ENCODE assay signal across 1 cellular context in the genomic region with DNA sequence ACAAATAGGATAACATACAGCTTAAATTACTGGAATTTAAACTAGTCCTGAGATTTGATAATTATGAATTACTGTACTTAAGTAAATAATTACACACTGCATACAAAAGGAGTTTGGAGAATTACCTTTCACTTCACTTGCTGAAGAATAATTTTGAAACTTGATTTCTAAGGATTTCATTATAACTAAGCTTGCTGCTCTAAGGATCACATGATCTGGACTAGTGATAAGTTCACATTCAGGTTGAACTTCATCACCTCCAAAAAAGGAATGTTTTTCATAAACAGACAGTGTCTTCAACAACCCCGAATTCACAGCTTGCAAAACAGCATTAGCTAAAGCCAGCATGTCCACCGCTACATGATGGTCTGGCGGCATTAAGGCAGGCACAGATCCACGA.
TF ChIP-seq lines count a peak whose summit lies in the region.

No MANE protein-coding gene starts in this region.

TF ChIP-seq in A549, 52 proteins besides CTCF, POLR2A, EP300 and RAD21:
- TF ChIP-seq TP53 (CRISPR knock-in tag; IDR thresholded peaks at IDR 0.05), result no peak
- no peak for TF ChIP-seq SREBF2 (IDR thresholded peaks at IDR 0.05)
- TF ChIP-seq NR3C1 (IDR thresholded peaks at IDR 0.05), result no peak
